Comparison of ENCODE assay signal across 1 cellular context in the genomic region with DNA sequence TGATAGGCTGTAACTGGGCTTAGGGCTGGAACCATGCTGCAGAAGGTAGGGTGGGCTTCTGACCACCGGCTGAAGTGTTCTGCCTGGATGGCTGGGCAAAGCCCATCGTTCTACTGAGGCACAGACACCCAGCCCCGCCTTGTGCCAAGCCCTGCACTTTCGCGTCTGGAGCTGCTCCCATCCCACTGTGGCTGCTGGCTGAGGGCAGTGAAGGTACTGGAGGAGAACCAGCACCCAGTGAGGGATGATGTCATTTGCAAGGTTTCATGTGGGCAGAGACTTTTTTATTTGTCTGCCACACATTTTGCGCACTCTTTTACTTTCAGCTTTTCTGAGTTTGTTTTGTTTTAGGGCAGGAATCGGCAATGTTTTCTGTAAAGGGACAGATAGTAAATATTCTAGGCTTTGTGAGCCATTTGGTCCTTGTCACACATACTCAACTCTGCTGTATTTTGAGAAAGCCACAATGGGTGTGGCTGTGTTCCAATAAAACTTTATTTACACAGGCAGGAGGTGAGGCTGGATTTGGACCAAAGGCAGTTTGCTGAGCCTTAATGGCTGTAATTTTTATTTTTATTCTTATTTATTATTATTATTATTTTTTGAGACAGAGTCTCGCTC.
TF ChIP-seq lines count a peak whose summit lies in the region.

No MANE protein-coding gene starts in this region.

TF ChIP-seq in SK-N-SH treated with all-trans-retinoic acid at 6 μM for 48 hours, 23 proteins besides CTCF, POLR2A, EP300 and RAD21 (continued from another document):
- TF ChIP-seq, protein P1, sequence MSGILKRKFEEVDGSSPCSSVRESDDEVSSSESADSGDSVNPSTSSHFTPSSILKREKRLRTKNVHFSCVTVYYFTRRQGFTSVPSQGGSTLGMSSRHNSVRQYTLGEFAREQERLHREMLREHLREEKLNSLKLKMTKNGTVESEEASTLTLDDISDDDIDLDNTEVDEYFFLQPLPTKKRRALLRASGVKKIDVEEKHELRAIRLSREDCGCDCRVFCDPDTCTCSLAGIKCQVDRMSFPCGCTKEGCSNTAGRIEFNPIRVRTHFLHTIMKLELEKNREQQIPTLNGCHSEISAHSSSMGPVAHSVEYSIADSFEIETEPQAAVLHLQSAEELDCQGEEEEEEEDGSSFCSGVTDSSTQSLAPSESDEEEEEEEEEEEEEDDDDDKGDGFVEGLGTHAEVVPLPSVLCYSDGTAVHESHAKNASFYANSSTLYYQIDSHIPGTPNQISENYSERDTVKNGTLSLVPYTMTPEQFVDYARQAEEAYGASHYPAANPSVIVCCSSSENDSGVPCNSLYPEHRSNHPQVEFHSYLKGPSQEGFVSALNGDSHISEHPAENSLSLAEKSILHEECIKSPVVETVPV (CRISPR knock-in tag; IDR thresholded peaks at IDR 0.05): no peak
- TF ChIP-seq SNAI2 (CRISPR knock-in tag; IDR thresholded peaks at IDR 0.05) (no peak), RARB (CRISPR knock-in tag; IDR thresholded peaks at IDR 0.05) (no peak), ZC3H10 (CRISPR knock-in tag; IDR thresholded peaks at IDR 0.05) (no peak), ISL1 (CRISPR knock-in tag; IDR thresholded peaks at IDR 0.05) (no peak)
- TF ChIP-seq, protein P2, sequence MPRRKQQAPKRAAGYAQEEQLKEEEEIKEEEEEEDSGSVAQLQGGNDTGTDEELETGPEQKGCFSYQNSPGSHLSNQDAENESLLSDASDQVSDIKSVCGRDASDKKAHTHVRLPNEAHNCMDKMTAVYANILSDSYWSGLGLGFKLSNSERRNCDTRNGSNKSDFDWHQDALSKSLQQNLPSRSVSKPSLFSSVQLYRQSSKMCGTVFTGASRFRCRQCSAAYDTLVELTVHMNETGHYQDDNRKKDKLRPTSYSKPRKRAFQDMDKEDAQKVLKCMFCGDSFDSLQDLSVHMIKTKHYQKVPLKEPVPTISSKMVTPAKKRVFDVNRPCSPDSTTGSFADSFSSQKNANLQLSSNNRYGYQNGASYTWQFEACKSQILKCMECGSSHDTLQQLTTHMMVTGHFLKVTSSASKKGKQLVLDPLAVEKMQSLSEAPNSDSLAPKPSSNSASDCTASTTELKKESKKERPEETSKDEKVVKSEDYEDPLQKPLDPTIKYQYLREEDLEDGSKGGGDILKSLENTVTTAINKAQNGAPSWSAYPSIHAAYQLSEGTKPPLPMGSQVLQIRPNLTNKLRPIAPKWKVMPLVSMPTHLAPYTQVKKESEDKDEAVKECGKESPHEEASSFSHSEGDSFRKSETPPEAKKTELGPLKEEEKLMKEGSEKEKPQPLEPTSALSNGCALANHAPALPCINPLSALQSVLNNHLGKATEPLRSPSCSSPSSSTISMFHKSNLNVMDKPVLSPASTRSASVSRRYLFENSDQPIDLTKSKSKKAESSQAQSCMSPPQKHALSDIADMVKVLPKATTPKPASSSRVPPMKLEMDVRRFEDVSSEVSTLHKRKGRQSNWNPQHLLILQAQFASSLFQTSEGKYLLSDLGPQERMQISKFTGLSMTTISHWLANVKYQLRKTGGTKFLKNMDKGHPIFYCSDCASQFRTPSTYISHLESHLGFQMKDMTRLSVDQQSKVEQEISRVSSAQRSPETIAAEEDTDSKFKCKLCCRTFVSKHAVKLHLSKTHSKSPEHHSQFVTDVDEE (CRISPR knock-in tag; IDR thresholded peaks at IDR 0.05): no peak
